In genomic region chr18:21915546-21915945, GRCh38 we compare ENCODE assay signal across 3 cellular contexts.
"Had no signal": no experiment of that assay in that cellular context is flagged by ENCODE, and none has a peak within 500 bp of the region (broad histone marks: within the 10 kb centered on the region; RNA-seq: fewer than 3 reads in every experiment).

No MANE protein-coding gene starts in this region.

- DNase-seq: GDM1, GF-D8 had no signal

- H3K4me3 ChIP-seq: GM12878 had no signal

- ATAC-seq: GM12878 had no signal
